In the genomic region with DNA sequence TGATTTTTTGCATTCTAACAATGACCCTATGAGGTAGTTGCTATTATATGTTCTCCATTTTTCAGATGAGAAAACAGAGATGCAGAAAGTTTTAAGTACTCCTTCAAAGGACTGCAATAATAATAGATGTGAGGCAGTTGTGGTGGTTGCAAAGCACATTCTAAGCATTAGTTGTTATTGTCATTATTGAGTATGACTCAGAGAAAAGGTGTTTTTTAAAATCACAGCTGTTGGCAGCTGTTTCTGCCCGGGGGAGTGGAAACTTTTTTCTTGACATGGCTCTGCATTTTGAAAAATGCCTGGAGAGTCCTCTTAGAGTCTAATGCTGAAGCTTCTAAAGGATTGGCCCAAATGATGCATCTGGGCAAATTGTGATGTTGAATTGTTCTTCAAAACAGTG, we compare ENCODE assay signal across 30 cellular contexts.
"Had no signal": no experiment of that assay in that cellular context is flagged by ENCODE, and none has a peak within 500 bp of the region (broad histone marks: within the 10 kb centered on the region; RNA-seq: fewer than 3 reads in every experiment).

No MANE protein-coding gene starts in this region.

- ATAC-seq: activated CD8-positive, alpha-beta T cell treated with anti-CD3 and anti-CD28 coated beads for 36 hours; activated T-cell treated with anti-CD3 and anti-CD28 coated beads, Interleukin-2, amount 50 U/mL, for 72 hours; activated T-helper 17 cell treated with anti-CD3 and anti-CD28 coated beads, Interleukin-2, amount 50 U/mL, for 72 hours had no signal

- H3K9me3 Mint-ChIP-seq: activated CD4-positive, alpha-beta T cell treated with anti-CD3 and anti-CD28 coated beads, Interleukin-2, amount 10 ng/mL, durations not matched to agents 24 days and 14 days had no signal

- H3K4me1 ChIP-seq: SJSA1 had no signal

- H3K27ac ChIP-seq: cardiac muscle cell, SJSA1 had no signal

- H3K9me2 ChIP-seq: SK-N-SH had no signal

- H3K4me2 ChIP-seq: SK-N-SH had no signal

- H3K36me3 Mint-ChIP-seq: activated naive CD8-positive, alpha-beta T cell treated with anti-CD3 and anti-CD28 coated beads for 36 hours had no signal

- H3K27me3 Mint-ChIP-seq: activated CD4-positive, alpha-beta T cell treated with anti-CD3 and anti-CD28 coated beads, Interleukin-2, amount 10 ng/mL, durations not matched to agents 24 days and 14 days; activated CD8-positive, alpha-beta T cell treated with anti-CD3 and anti-CD28 coated beads for 36 hours; activated T-helper 17 cell treated with anti-CD3 and anti-CD28 coated beads, Interleukin-2, amount 50 U/mL, for 72 hours; central memory CD8-positive, alpha-beta T cell had no signal

- H3K27ac Mint-ChIP-seq: activated CD4-positive, alpha-beta T cell treated with anti-CD3 and anti-CD28 coated beads, Interleukin-2, amount 10 ng/mL, durations not matched to agents 24 days and 14 days; activated CD8-positive, alpha-beta T cell treated with anti-CD3 and anti-CD28 coated beads for 36 hours; activated naive CD8-positive, alpha-beta T cell treated with anti-CD3 and anti-CD28 coated beads for 36 hours; activated T-cell treated with anti-CD3 and anti-CD28 coated beads, Interleukin-2, amount 50 U/mL, for 72 hours; activated T-helper 17 cell treated with anti-CD3 and anti-CD28 coated beads, Interleukin-2, amount 50 U/mL, for 72 hours; T-helper 1 cell treated with Interleukin-12 subunit alpha and Interleukin-12 subunit beta and Interleukin-4 antibody, amounts not matched to agents 30 μg/mL and 1 μg/mL, for 36 hours; T-helper 2 cell treated with Interferon-gamma antibody and Interleukin-4, amounts not matched to agents 5 μg/mL and 100 μg/mL, for 36 hours had no signal

- H3K4me3 Mint-ChIP-seq: activated CD4-positive, alpha-beta T cell treated with anti-CD3 and anti-CD28 coated beads, Interleukin-2, amount 10 ng/mL, durations not matched to agents 24 days and 14 days; activated CD8-positive, alpha-beta T cell treated with anti-CD3 and anti-CD28 coated beads for 36 hours; activated naive CD8-positive, alpha-beta T cell treated with anti-CD3 and anti-CD28 coated beads for 36 hours; activated T-cell treated with anti-CD3 and anti-CD28 coated beads, Interleukin-2, amount 50 U/mL, for 72 hours; activated T-helper 17 cell treated with anti-CD3 and anti-CD28 coated beads, Interleukin-2, amount 50 U/mL, for 72 hours; central memory CD8-positive, alpha-beta T cell; T-helper 1 cell treated with Interleukin-12 subunit alpha and Interleukin-12 subunit beta and Interleukin-4 antibody, amounts not matched to agents 30 μg/mL and 1 μg/mL, for 36 hours; T-helper 2 cell treated with Interferon-gamma antibody and Interleukin-4, amounts not matched to agents 5 μg/mL and 100 μg/mL, for 36 hours had no signal

- H3K36me3 ChIP-seq: cardiac muscle cell, MG63, SJSA1 had no signal

- DNase-seq: activated CD4-positive, alpha-beta T cell treated with anti-CD3 and anti-CD28 coated beads, Interleukin-2, amount 10 ng/mL, durations not matched to agents 24 days and 14 days; activated CD4-positive, alpha-beta T cell treated with anti-CD3 and anti-CD28 coated beads, Interleukin-2, amount 50 U/mL, for 4 hours; activated CD8-positive, alpha-beta T cell treated with anti-CD3 and anti-CD28 coated beads for 36 hours; activated effector memory CD4-positive, alpha-beta T cell treated with anti-CD3 and anti-CD28 coated beads, Interleukin-2, amount 50 U/mL, for 16 hours; activated naive CD4-positive, alpha-beta T cell; activated naive CD4-positive, alpha-beta T cell treated with anti-CD3 and anti-CD28 coated beads, Interleukin-2, amount 50 U/mL, for 16 hours; activated naive CD8-positive, alpha-beta T cell treated with anti-CD3 and anti-CD28 coated beads for 36 hours; activated T-cell treated with anti-CD3 and anti-CD28 coated beads, Interleukin-2, amount 50 U/mL, for 1 hour; activated T-cell treated with anti-CD3 and anti-CD28 coated beads, Interleukin-2, amount 50 U/mL, for 72 hours; amniotic stem cell; aorta; Karpas-422; MG63; NCI-H1048; NCI-H1105 treated with DMSO at 0.1 percent for 48 hours; NCI-H1436; NCI-H1694; NCI-H2029; NCI-H510A; NCI-H526; NCI-H748 treated with DMSO at 0.1 percent for 48 hours; NK-92 treated with Interleukin-12 subunit alpha and Interleukin-12 subunit beta, amount 100 ng/mL, for 24 hours; SHP77; SK-N-SH had no signal

- H3K27me3 ChIP-seq: cardiac muscle cell, MG63, SJSA1 had no signal

- H3K9me3 ChIP-seq: MG63, SJSA1, SK-N-SH had no signal

- H3K4me3 ChIP-seq: cardiac muscle cell, MG63, SJSA1 had no signal

- H3K4me1 Mint-ChIP-seq: activated CD4-positive, alpha-beta T cell treated with anti-CD3 and anti-CD28 coated beads, Interleukin-2, amount 10 ng/mL, durations not matched to agents 24 days and 14 days; activated naive CD8-positive, alpha-beta T cell treated with anti-CD3 and anti-CD28 coated beads for 36 hours; activated T-helper 17 cell treated with anti-CD3 and anti-CD28 coated beads, Interleukin-2, amount 50 U/mL, for 72 hours; central memory CD8-positive, alpha-beta T cell had no signal
